In the genomic region with DNA sequence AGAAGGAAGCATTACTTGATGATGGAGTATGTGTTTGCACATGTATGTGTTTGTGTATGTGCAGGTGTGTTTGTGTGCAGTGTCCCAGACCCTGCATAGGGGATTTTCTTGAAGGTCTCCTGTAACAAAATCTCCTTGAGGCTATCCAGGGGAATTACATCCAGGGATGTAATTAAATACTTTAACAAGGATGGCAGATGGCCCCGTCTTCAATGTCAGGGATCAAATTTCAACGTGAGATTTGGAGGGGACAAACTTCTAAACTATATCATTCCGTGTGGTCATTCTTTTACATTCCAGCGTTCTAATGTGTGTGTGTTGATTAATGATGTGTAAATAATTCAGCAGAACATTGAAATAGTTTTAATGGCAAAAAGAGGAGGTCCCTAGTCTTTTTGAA, we compare ENCODE assay signal across 16 cellular contexts.
DNase-seq lines count a peak whose midpoint lies in the region; ATAC-seq lines count a peak whose summit lies in the region.
"Had no signal": no experiment of that assay in that cellular context is flagged by ENCODE, and none has a peak within 500 bp of the region (broad histone marks: within the 10 kb centered on the region; RNA-seq: fewer than 3 reads in every experiment).

No MANE protein-coding gene starts in this region.

- ATAC-seq in GM18858 (IDR thresholded peaks at IDR 0.05; ENCODE audit: unreplicated experiment) = no peak
- ATAC-seq: activated T-cell treated with anti-CD3 and anti-CD28 coated beads, Interleukin-2, amount 50 U/mL, for 72 hours; left lung; PC-3 had no signal

- peak; percentile 11 for DNase-seq in EH (ENCODE audit: low read depth)
- peak; percentile 43 for DNase-seq in NCI-H69 (lab: John Stamatoyannopoulos, UW)
- DNase-seq in iPS-NIHi11 (ENCODE audit: low spot score) = peak; percentile 19
- no peak for DNase-seq in T1000 (lab: John Stamatoyannopoulos, UW)
- DNase-seq in RKO (ENCODE audit: low spot score) = no peak
- DNase-seq: activated CD4-positive, alpha-beta memory T cell treated with anti-CD3 and anti-CD28 coated beads for 36 hours; activated naive CD8-positive, alpha-beta T cell treated with anti-CD3 and anti-CD28 coated beads for 36 hours; activated T-cell treated with anti-CD3 and anti-CD28 coated beads, Interleukin-2, amount 50 U/mL, for 72 hours; effector CD4-positive, alpha-beta T cell; left lung; NCI-H1417 treated with DMSO at 0.1 percent for 48 hours; NCI-H446 treated with DMSO at 0.1 percent for 48 hours; PC-3; stimulated activated CD4-positive, alpha-beta T cell treated with anti-CD3 and anti-CD28 coated beads, Interleukin-4, amount 100 ng/mL, for 1 hour; stimulated activated CD8-positive, alpha-beta memory T cell treated with anti-CD3 and anti-CD28 coated beads, Interleukin-4, amount 100 ng/mL, for 48 hours had no signal

Comparison
In these comparisons a context has a peak if more than half of its experiments do, and no peak if none do; other contexts are left out.
1. DNase-seq: peak in EH (single experiment), NCI-H69 (single experiment) and iPS-NIHi11 (single experiment); none in T1000 (single experiment) and RKO (single experiment).